17 cellular contexts compared by ENCODE assay signal in the genomic region with DNA sequence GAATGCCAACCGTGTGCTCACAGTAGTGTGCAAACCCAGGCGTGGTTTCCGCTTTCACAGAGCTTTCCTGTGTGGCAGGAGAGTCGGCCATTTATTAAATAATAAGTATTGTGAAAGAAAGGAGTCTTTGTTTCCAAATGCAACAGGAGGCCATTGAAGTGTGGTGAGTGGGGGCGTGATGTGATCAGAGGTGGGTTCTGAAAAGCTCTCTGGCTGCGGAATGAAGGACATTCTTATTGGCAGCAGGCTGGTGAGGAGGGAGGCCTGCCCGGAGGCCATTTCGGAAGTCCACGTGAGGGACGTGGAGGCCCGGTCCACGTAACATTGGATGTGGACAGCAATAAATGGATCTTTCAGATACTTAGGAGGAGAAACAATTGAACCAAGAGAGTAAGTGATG. TPM values are rescaled to one million over a fixed set of nuclear protein-coding genes. Genes with fewer than 3 reads are reported as not detected.
"Had no signal": no experiment of that assay in that cellular context is flagged by ENCODE, and none has a peak within 500 bp of the region (broad histone marks: within the 10 kb centered on the region; RNA-seq: fewer than 3 reads in every experiment).

No MANE protein-coding gene starts in this region.

- H3K4me3 Mint-ChIP-seq: activated naive CD8-positive, alpha-beta T cell; activated T-cell treated with anti-CD3 and anti-CD28 coated beads, Interleukin-2, amount 50 U/mL, for 24 hours; naive thymus-derived CD8-positive, alpha-beta T cell had no signal

- DNase-seq: activated CD4-positive, alpha-beta T cell treated with anti-CD3 and anti-CD28 coated beads, Interleukin-2, amount 50 U/mL, for 4 hours; activated CD4-positive, CD25-positive, alpha-beta regulatory T cell treated with anti-CD3 and anti-CD28 coated beads, Interleukin-2, amount 50 U/mL, for 72 hours; activated gamma-delta T cell; activated T-cell treated with anti-CD3 and anti-CD28 coated beads, Interleukin-2, amount 50 U/mL, for 24 hours; colonic mucosa; effector CD8-positive, alpha-beta T cell; naive thymus-derived CD8-positive, alpha-beta T cell; occipital lobe; psoas muscle; sigmoid colon; stimulated activated CD4-positive, alpha-beta T cell treated with anti-CD3 and anti-CD28 coated beads, Interleukin-2, amount 100 ng/mL, for 24 hours; stimulated activated naive CD4-positive, alpha-beta T cell; T-helper 9 cell; upper lobe of right lung had no signal

- H3K27ac Mint-ChIP-seq: activated naive CD8-positive, alpha-beta T cell; activated T-cell treated with anti-CD3 and anti-CD28 coated beads, Interleukin-2, amount 50 U/mL, for 24 hours had no signal

- H3K4me1 Mint-ChIP-seq: naive thymus-derived CD8-positive, alpha-beta T cell had no signal

- H3K4me1 ChIP-seq: colonic mucosa, psoas muscle, suprapubic skin had no signal

- H3K9me3 Mint-ChIP-seq: activated T-cell treated with anti-CD3 and anti-CD28 coated beads, Interleukin-2, amount 50 U/mL, for 24 hours had no signal

- H3K27me3 ChIP-seq: colonic mucosa, gastroesophageal sphincter, sigmoid colon, upper lobe of right lung had no signal

- H3K36me3 Mint-ChIP-seq: activated naive CD8-positive, alpha-beta T cell; naive thymus-derived CD8-positive, alpha-beta T cell had no signal

- H3K9me3 ChIP-seq: colonic mucosa, gastroesophageal sphincter, psoas muscle, sigmoid colon, suprapubic skin, upper lobe of right lung had no signal

- H3K27ac ChIP-seq: colonic mucosa, gastroesophageal sphincter, psoas muscle, sigmoid colon, suprapubic skin, upper lobe of right lung had no signal

- H3K4me3 ChIP-seq: colonic mucosa, gastroesophageal sphincter, psoas muscle, sigmoid colon, suprapubic skin, upper lobe of right lung had no signal

- H3K36me3 ChIP-seq: colonic mucosa, gastroesophageal sphincter, sigmoid colon, suprapubic skin, upper lobe of right lung had no signal

RNA-seq across cellular contexts. Expression of a gene that starts 11.1 kb away (rescaled TPM):
- total RNA-seq: naive thymus-derived CD8-positive, alpha-beta T cell had no signal
